Comparison of ENCODE assay signal across 15 cellular contexts in the genomic region with DNA sequence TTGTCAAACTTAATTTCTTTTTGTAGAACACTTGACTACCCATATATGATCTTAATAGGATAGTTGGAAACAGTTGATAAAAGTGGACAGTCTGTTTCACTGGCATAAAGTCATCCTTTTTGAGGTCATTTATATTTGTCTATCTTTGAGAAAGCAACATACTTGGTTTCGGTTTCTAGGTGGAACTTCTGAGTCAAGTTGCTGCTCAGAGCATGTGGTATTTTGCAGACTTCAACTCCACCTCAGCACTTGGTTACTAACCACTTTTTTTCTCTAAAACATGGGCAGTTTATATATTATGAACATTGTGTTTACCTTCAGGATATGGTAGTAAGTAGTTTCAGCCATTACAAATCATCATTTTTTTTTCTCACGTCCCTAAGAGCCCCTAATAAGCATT.
DNase-seq lines count a peak whose midpoint lies in the region; ATAC-seq and TF ChIP-seq lines count a peak whose summit lies in the region.
"Had no signal": no experiment of that assay in that cellular context is flagged by ENCODE, and none has a peak within 500 bp of the region (broad histone marks: within the 10 kb centered on the region; RNA-seq: fewer than 3 reads in every experiment).

No MANE protein-coding gene starts in this region.

- POLR2A ChIA-PET in GM10248 (lab: Yijun Ruan, JAX) = no interaction called here

- DNase-seq in GM10248 (ENCODE audit: extremely low spot score) (peak; percentile 52), MV-4-11 (lab: John Stamatoyannopoulos, UW) (peak; percentile 57), NCI-H2107 treated with DMSO at 0.1 percent for 48 hours (lab: John Stamatoyannopoulos, UW; ENCODE audit: unreplicated experiment) (no peak), NCI-H146 treated with DMSO at 0.1 percent for 48 hours (lab: John Stamatoyannopoulos, UW; ENCODE audit: unreplicated experiment) (no peak), NCI-H2227 treated with DMSO at 0.1 percent for 48 hours (lab: John Stamatoyannopoulos, UW) (no peak)
- DNase-seq: 8988T, activated B cell treated with CpG ODN at 0.5 μM for 24 hours, anterior cingulate cortex, dermis blood vessel endothelial cell, mammary epithelial cell, NCI-H2081, small intestine had no signal

- TF ChIP-seq CTCF in GM10248 (IDR thresholded peaks at IDR 0.05; ENCODE audit: control extremely low read depth, extremely low read depth, low read depth, missing control alignments) = no peak

- ATAC-seq in GM19455 (IDR thresholded peaks at IDR 0.05; ENCODE audit: unreplicated experiment) (peak; percentile 78), HG02973 (IDR thresholded peaks at IDR 0.05; ENCODE audit: unreplicated experiment) (peak; percentile 75), HG03571 (IDR thresholded peaks at IDR 0.05; ENCODE audit: unreplicated experiment) (no peak)

- CTCF ChIA-PET in GM10248 (lab: Yijun Ruan, JAX) = no interaction called here

Comparison
In these comparisons a context has a peak if more than half of its experiments do, and no peak if none do; other contexts are left out.
1. DNase-seq: peak in GM10248 (single experiment) and MV-4-11 (single experiment); none in NCI-H2107 treated with DMSO at 0.1 percent for 48 hours (single experiment), NCI-H146 treated with DMSO at 0.1 percent for 48 hours (single experiment) and NCI-H2227 treated with DMSO at 0.1 percent for 48 hours (single experiment).